Comparison of ENCODE assay signal across 8 cellular contexts in the genomic region with DNA sequence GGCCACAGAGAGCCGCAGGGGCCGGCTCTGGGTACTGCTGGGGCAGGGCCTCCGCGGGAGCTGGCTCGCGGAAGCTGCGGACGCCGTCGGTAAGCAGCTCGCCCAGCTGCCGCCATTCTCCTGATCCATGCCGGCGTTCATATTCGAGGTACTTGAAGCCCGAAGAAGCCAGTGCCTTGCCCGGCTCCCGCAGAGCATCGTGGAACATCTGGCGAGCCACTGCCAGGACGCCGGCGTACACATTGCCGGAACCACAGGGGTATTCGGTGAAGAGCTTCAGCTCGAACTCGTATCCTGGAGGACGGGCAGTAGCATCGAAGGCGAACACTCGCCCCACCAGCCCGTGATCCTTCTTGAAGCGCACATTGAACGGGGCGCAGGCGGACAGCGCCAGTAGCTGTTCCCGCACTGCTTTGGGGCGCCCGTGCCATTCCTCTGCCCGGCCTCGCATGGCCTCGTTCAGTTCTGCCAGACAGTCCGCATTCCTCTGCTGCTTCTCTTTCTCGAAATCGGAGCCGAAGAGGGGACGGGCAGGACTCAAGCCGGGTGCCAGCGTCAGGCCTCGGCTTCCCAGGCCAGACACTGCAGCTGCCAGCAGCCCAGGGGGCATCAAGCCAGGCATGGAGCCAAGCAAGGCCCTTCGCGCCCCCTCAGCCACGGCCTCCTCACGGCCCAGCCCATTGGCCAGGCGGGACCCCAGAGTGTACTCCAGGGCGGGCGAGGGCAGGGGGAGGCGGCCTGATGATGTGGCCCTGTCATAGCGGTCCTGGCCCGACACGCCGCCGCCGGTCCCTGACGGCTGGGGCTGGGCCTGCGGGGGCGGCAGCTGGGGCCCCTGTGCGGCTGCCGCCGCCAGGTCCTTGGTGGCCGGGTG. TPM values are rescaled to one million over a fixed set of nuclear protein-coding genes. Genes with fewer than 3 reads are reported as not detected.
DNase-seq lines count a peak whose midpoint lies in the region; ATAC-seq and TF ChIP-seq lines count a peak whose summit lies in the region.

No MANE protein-coding gene starts in this region.

- peak overlapping the region; percentile 69 for H3K4me3 ChIP-seq in fibroblast of mammary gland (ENCODE audit: control insufficient read depth, low read depth, low read length)
- H3K4me3 ChIP-seq in sigmoid colon = peak overlapping the region; percentile 47 to 84 (median 68)

- TF ChIP-seq EP300 in sigmoid colon (IDR thresholded peaks at IDR 0.05) = no peak

- H3K4me1 ChIP-seq in sigmoid colon = peaks cover 0 to 45% (median 40%) of the 10 kb centered on the region in 4 donors

- WGBS in sigmoid colon, 2 donors = 58 to 65% methylated on average over 72 of the region's 72 CpGs

- DNase-seq in fibroblast of mammary gland (ENCODE audit: low read depth) (no peak), sigmoid colon (no peak), GM19238 (ENCODE audit: insufficient read length, low spot score) (no peak), NCI-H2196 treated with DMSO at 0.1 percent for 48 hours (lab: John Stamatoyannopoulos, UW; ENCODE audit: unreplicated experiment) (no peak), AG08396 (ENCODE audit: low spot score) (no peak)

- intact Hi-C loops in sigmoid colon (cut with DNase I) = loop anchor here (5.0 kb wide), 3 partner anchors 68 to 457 kb away; a partner anchor contains a TSS

- TF ChIP-seq CTCF in C4-2B (conservative IDR thresholded peaks at IDR 0.05) (no peak), VCaP (conservative IDR thresholded peaks at IDR 0.05) (no peak), fibroblast of mammary gland (conservative IDR thresholded peaks at IDR 0.05; ENCODE audit: control insufficient read depth, insufficient read depth, low read depth, low read length) (no peak), sigmoid colon (IDR thresholded peaks at IDR 0.05) (no peak)

- H3K36me3 ChIP-seq in sigmoid colon = peaks cover 0 to 10% (median 10%) of the 10 kb centered on the region in 4 donors

- no peaks in the 10 kb centered on the region for H3K9me3 ChIP-seq in sigmoid colon

- H3K27me3 ChIP-seq in sigmoid colon = peaks cover 0 to under 1% (median 0%) of the 10 kb centered on the region in 3 donors

- H3K27ac ChIP-seq in C4-2B (peak overlapping the region; percentile 93), VCaP (peak overlapping the region; percentile 98), sigmoid colon (peak overlapping the region; percentile 84 to 92 (median 89))

- peak; percentile 4 for ATAC-seq in GM21528 (IDR thresholded peaks at IDR 0.05; ENCODE audit: low FRiP score, unreplicated experiment)

- no peak for TF ChIP-seq POLR2A in sigmoid colon (IDR thresholded peaks at IDR 0.05)

RNA-seq across cellular contexts. Expression of a gene that starts 1.0 kb away (rescaled TPM):
- 10 to 100 TPM; 18.0 to 25.5 (median 20.8) TPM for total RNA-seq in sigmoid colon
- polyA plus RNA-seq in sigmoid colon = 10 to 100 TPM in 2 of 3 donors, 1 to 10 TPM in 1; 7.8 to 15.2 (median 11.3) TPM

RNA-seq across cellular contexts. Expression of a gene that starts 17.5 kb away (rescaled TPM):
- total RNA-seq in sigmoid colon = 1 to 10 TPM; 1.8 to 6.1 (median 3.0) TPM
- 1 to 10 TPM; 6.2 to 8.3 (median 6.6) TPM for polyA plus RNA-seq in sigmoid colon

RNA-seq across cellular contexts. Expression of a gene that starts 20.8 kb away (rescaled TPM):
- total RNA-seq in sigmoid colon = under 1 TPM in 1 of 4 donors, not detected in 3; 0.49 TPM
- polyA plus RNA-seq in sigmoid colon = 10 to 100 TPM; 28.1 to 72.8 (median 57.1) TPM

RNA-seq across cellular contexts. Expression of a gene that starts 22.0 kb away (rescaled TPM):
- total RNA-seq in sigmoid colon = 10 to 100 TPM; 18.2 to 31.3 (median 25.3) TPM
- 10 to 100 TPM; 26.4 to 84.4 (median 30.7) TPM for polyA plus RNA-seq in sigmoid colon

RNA-seq across cellular contexts. Expression of a gene that starts 29.7 kb away (rescaled TPM):
- total RNA-seq in sigmoid colon = not detected
- under 1 TPM in 2 of 3 donors, not detected in 1; 0.46 to 0.60 TPM for polyA plus RNA-seq in sigmoid colon
